In genomic region chr7:114853189-114853588, GRCh38 we compare ENCODE assay signal across 25 cellular contexts.
DNase-seq lines count a peak whose midpoint lies in the region; ATAC-seq, FAIRE-seq and TF ChIP-seq lines count a peak whose summit lies in the region.
"Had no signal": no experiment of that assay in that cellular context is flagged by ENCODE, and none has a peak within 500 bp of the region (broad histone marks: within the 10 kb centered on the region; RNA-seq: fewer than 3 reads in every experiment).

No MANE protein-coding gene starts in this region.

- no peaks in the 10 kb centered on the region for H3F3A ChIP-seq in PC-9 (ENCODE audit: insufficient read depth, low read depth)

- no peaks in the 10 kb centered on the region for H3K79me2 ChIP-seq in PC-9 (ENCODE audit: low read depth)

- H4K20me1 ChIP-seq in PC-9 (ENCODE audit: insufficient read depth): no peaks in the 10 kb centered on the region
- H4K20me1 ChIP-seq: BLaER1 treated with 17β-estradiol and CSF1 and Interleukin-3, amounts not matched to agents 10 nM and 100 nM had no signal

- H3K27ac ChIP-seq in PC-9 (no peak overlapping the region), WERI-Rb-1 (no peak overlapping the region)
- H3K27ac ChIP-seq: 22Rv1; A549; BLaER1 treated with 17β-estradiol and CSF1 and Interleukin-3, amounts not matched to agents 10 nM and 100 nM had no signal

- H3K4me3 ChIP-seq in PC-9 (no peak overlapping the region), WERI-Rb-1 (ENCODE audit: low read depth, low read length) (no peak overlapping the region)
- H3K4me3 ChIP-seq: A549; BLaER1 treated with 17β-estradiol and CSF1 and Interleukin-3, amounts not matched to agents 10 nM and 100 nM; HAP-1 had no signal

- no peak overlapping the region for H3K4me2 ChIP-seq in PC-9
- H3K4me2 ChIP-seq: A549; BLaER1 treated with 17β-estradiol and CSF1 and Interleukin-3, amounts not matched to agents 10 nM and 100 nM had no signal

- H3K9me3 ChIP-seq in PC-9 (ENCODE audit: insufficient read depth, low read depth) (no peaks in the 10 kb centered on the region; the same call in 1 of the 2 replicates), WERI-Rb-1 (ENCODE audit: severe bottlenecking) (no peaks in the 10 kb centered on the region)
- H3K9me3 ChIP-seq: A549; BE2C; BLaER1 treated with 17β-estradiol and CSF1 and Interleukin-3, amounts not matched to agents 10 nM and 100 nM; HAP-1 had no signal

- no peaks in the 10 kb centered on the region for H3K27me3 ChIP-seq in PC-9 (ENCODE audit: insufficient read depth, low read depth)
- no peaks in the 10 kb centered on the region for H3K27me3 ChIP-seq in WERI-Rb-1 (ENCODE audit: insufficient read depth, low read depth, severe bottlenecking)
- H3K27me3 ChIP-seq: BE2C; BLaER1 treated with 17β-estradiol and CSF1 and Interleukin-3, amounts not matched to agents 10 nM and 100 nM had no signal

- H3K4me1 Mint-ChIP-seq in nephron (peaks cover 33% of the 10 kb centered on the region), progenitor cell of endocrine pancreas (ENCODE audit: low read depth) (peaks cover 5% of the 10 kb centered on the region)
- H3K4me1 Mint-ChIP-seq: CD4-positive, alpha-beta memory T cell had no signal

- no peak for TF ChIP-seq CTCF in PC-9 (conservative IDR thresholded peaks at IDR 0.05)
- no peak for TF ChIP-seq CTCF in nephron (IDR thresholded peaks at IDR 0.05; ENCODE audit: unreplicated experiment in 3 of 3)
- no peak for TF ChIP-seq CTCF in progenitor cell of endocrine pancreas (IDR thresholded peaks at IDR 0.05; ENCODE audit: unreplicated experiment)
- no peak for TF ChIP-seq CTCF in WERI-Rb-1 (IDR thresholded peaks at IDR 0.05; ENCODE audit: low read depth, low read length)

- peak overlapping the region; percentile 17 to 85 (median 69) for H3K27ac Mint-ChIP-seq in nephron
- H3K27ac Mint-ChIP-seq in progenitor cell of endocrine pancreas: no peak overlapping the region
- H3K27ac Mint-ChIP-seq: CD4-positive, alpha-beta memory T cell; HFFc6 had no signal

- peak; percentile 41 for FAIRE-seq in GM12891 (lab: Jason Lieb, UNC)
- FAIRE-seq: A549, GM12892, H54 had no signal

- intact Hi-C loops in PC-9 (cut with micrococcal nuclease; ENCODE audit: unreplicated experiment): no loop called here

- peak overlapping the region; percentile 20; the same call in 1 of the 2 replicates for H2AFZ ChIP-seq in PC-9

- no peaks in the 10 kb centered on the region for H3K36me3 ChIP-seq in PC-9 (ENCODE audit: low read depth)
- no peaks in the 10 kb centered on the region for H3K36me3 ChIP-seq in WERI-Rb-1
- H3K36me3 ChIP-seq: BE2C; BLaER1 treated with 17β-estradiol and CSF1 and Interleukin-3, amounts not matched to agents 10 nM and 100 nM; HAP-1 had no signal

- H3K4me1 ChIP-seq in PC-9 (replicated peaks; ENCODE audit: insufficient read depth): no peaks in the 10 kb centered on the region
- H3K4me1 ChIP-seq: BE2C; BLaER1 treated with 17β-estradiol and CSF1 and Interleukin-3, amounts not matched to agents 10 nM and 100 nM; HAP-1 had no signal

- H3K27me3 Mint-ChIP-seq in nephron (ENCODE audit: low read depth) (peaks cover 3% of the 10 kb centered on the region), progenitor cell of endocrine pancreas (no peaks in the 10 kb centered on the region)

- H3K36me3 Mint-ChIP-seq in nephron (ENCODE audit: low read depth) (no peaks in the 10 kb centered on the region), progenitor cell of endocrine pancreas (ENCODE audit: insufficient read depth) (no peaks in the 10 kb centered on the region)
- H3K36me3 Mint-ChIP-seq: CD4-positive, alpha-beta memory T cell had no signal

- H3K4me3 Mint-ChIP-seq in nephron: peak overlapping the region in 1 of 3 experiments; percentile 39
- no peak overlapping the region for H3K4me3 Mint-ChIP-seq in progenitor cell of endocrine pancreas (ENCODE audit: low read depth)
- H3K4me3 Mint-ChIP-seq: CD4-positive, alpha-beta memory T cell; HFFc6 had no signal

- POLR2A ChIA-PET in PC-9 (lab: Charles Lee; ENCODE audit: unreplicated experiment): no interaction called here

- TF ChIP-seq POLR2A in GM12891 (IDR thresholded peaks at IDR 0.05; ENCODE audit: low read depth, low read length): no peak

- no TSS peak for BruUV-seq in PC-9 (replicated peaks; lab: Mats Ljungman, UMichigan)

- DNase-seq in GM12891 (ENCODE audit: insufficient read length, low spot score): no peak
- no peak for DNase-seq in PC-9
- DNase-seq in putamen (ENCODE audit: low spot score): peak; percentile 2
- DNase-seq in progenitor cell of endocrine pancreas (ENCODE audit: low spot score, unreplicated experiment): no peak
- DNase-seq in WERI-Rb-1: no peak
- DNase-seq: ACHN; AML-193; BE2C; Calu3; CD4-positive, alpha-beta memory T cell; COR-L47; DMS53; DMS79 treated with DMSO at 0.1 percent for 48 hours; GF-D8; GOT3; HFFc6 had no signal

- ATAC-seq in HG03025 (IDR thresholded peaks at IDR 0.05; ENCODE audit: low FRiP score, unreplicated experiment) (no peak), HG02885 (IDR thresholded peaks at IDR 0.05; ENCODE audit: poor library complexity, unreplicated experiment) (no peak)
- ATAC-seq: A549 had no signal

- H3K9me2 ChIP-seq in PC-9 (ENCODE audit: insufficient read depth): no peaks in the 10 kb centered on the region

- CTCF ChIA-PET in PC-9 (lab: Charles Lee): no interaction called here

- H3K9me3 Mint-ChIP-seq in nephron (no peaks in the 10 kb centered on the region), progenitor cell of endocrine pancreas (ENCODE audit: low read depth) (no peaks in the 10 kb centered on the region)
- H3K9me3 Mint-ChIP-seq: HFFc6 had no signal

TF ChIP-seq in GM12891, 5 proteins besides CTCF, POLR2A, EP300 and RAD21:
- no peak for TF ChIP-seq POU2F2 (IDR thresholded peaks at IDR 0.05; ENCODE audit: low read depth, low read length)
- no peak for TF ChIP-seq POLR2AphosphoS5 (IDR thresholded peaks at IDR 0.05; ENCODE audit: low read depth, low read length)
- TF ChIP-seq SPI1 (IDR thresholded peaks at IDR 0.05; ENCODE audit: low read depth, low read length): no peak
- no peak for TF ChIP-seq PAX5 (IDR thresholded peaks at IDR 0.05; ENCODE audit: insufficient read depth, low read length, severe bottlenecking)
- TF ChIP-seq TAF1 (IDR thresholded peaks at IDR 0.05; ENCODE audit: low read depth, low read length): no peak
TF ChIP-seq in GM12891: peak in this region for 0.
